ENCODE assay signal across 17 cellular contexts in genomic region chr16:87200637-87201036, GRCh38.
"Had no signal": no experiment of that assay in that cellular context is flagged by ENCODE, and none has a peak within 500 bp of the region (broad histone marks: within the 10 kb centered on the region; RNA-seq: fewer than 3 reads in every experiment).

No MANE protein-coding gene starts in this region.

- DNase-seq: activated CD4-positive, alpha-beta T cell treated with anti-CD3 and anti-CD28 coated beads, Interleukin-2, amount 10 ng/mL, durations not matched to agents 7 days and 5 days; activated CD8-positive, alpha-beta T cell treated with anti-CD3 and anti-CD28 coated beads, Interleukin-2, amount 10 ng/mL, durations not matched to agents 7 days and 5 days; activated naive CD4-positive, alpha-beta T cell treated with Interleukin-2 at 50 U/mL for 16 hours; activated naive CD8-positive, alpha-beta T cell treated with anti-CD3 and anti-CD28 coated beads, Interleukin-2, amount 10 ng/mL, durations not matched to agents 7 days and 5 days; activated T-cell treated with anti-CD3 and anti-CD28 coated beads, Interleukin-2, amount 50 U/mL, for 24 hours; endodermal cell; foreskin melanocyte; small intestine; stimulated activated CD4-positive, alpha-beta T cell treated with anti-CD3 and anti-CD28 coated beads, Interleukin-15, amount 100 ng/mL, for 24 hours; stimulated activated CD4-positive, alpha-beta T cell treated with anti-CD3 and anti-CD28 coated beads, Interleukin-2, amount 100 ng/mL, for 48 hours; T-helper 17 cell had no signal

- H3K27ac ChIP-seq: epithelial cell of prostate, left lung, prostate gland, right atrium auricular region, uterus had no signal

- H3K27me3 ChIP-seq: right atrium auricular region, uterus had no signal

- H3K36me3 ChIP-seq: left lung, prostate gland, right atrium auricular region, uterus had no signal

- H3K9me3 ChIP-seq: left lung, prostate gland, right atrium auricular region, uterus had no signal

- H3K4me1 ChIP-seq: left lung, prostate gland, uterus had no signal

- ATAC-seq: activated CD4-positive, CD25-positive, alpha-beta regulatory T cell treated with anti-CD3 and anti-CD28 coated beads, Interleukin-2, amount 50 U/mL, for 24 hours; activated CD8-positive, alpha-beta T cell treated with anti-CD3 and anti-CD28 coated beads, Interleukin-2, amount 10 ng/mL, durations not matched to agents 7 days and 5 days; T-helper 17 cell had no signal

- H3K4me3 ChIP-seq: left lung, prostate gland, right atrium auricular region, uterus had no signal
